29 cellular contexts compared by ENCODE assay signal in genomic region chr17:394718-395095, GRCh38.
"Had no signal": no experiment of that assay in that cellular context is flagged by ENCODE, and none has a peak within 500 bp of the region (broad histone marks: within the 10 kb centered on the region; RNA-seq: fewer than 3 reads in every experiment).

No MANE protein-coding gene starts in this region.

- H3K27ac ChIP-seq: colonic mucosa, dorsolateral prefrontal cortex, left ventricle myocardium inferior, prostate gland, sigmoid colon, stomach, thyroid gland, upper lobe of left lung, VCaP had no signal

- DNase-seq: activated CD4-positive, alpha-beta T cell treated with anti-CD3 and anti-CD28 coated beads, Interleukin-2, amount 10 ng/mL, durations not matched to agents 7 days and 5 days; activated CD8-positive, alpha-beta memory T cell treated with anti-CD3 and anti-CD28 coated beads, Interleukin-2, amount 10 ng/mL, durations not matched to agents 7 days and 5 days; activated CD8-positive, alpha-beta T cell treated with anti-CD3 and anti-CD28 coated beads for 36 hours; activated effector memory CD4-positive, alpha-beta T cell treated with anti-CD3 and anti-CD28 coated beads, Interleukin-2, amount 50 U/mL, for 16 hours; activated naive CD4-positive, alpha-beta T cell treated with anti-CD3 and anti-CD28 coated beads, Interleukin-2, amount 10 ng/mL, durations not matched to agents 7 days and 5 days; activated T-cell treated with anti-CD3 and anti-CD28 coated beads for 4 hours; colonic mucosa; dorsolateral prefrontal cortex; effector memory CD8-positive, alpha-beta T cell; erythroblast; gastrocnemius medialis; glutamatergic neuron; left ventricle myocardium inferior; ovary; retina; sigmoid colon; small intestine; stimulated activated CD4-positive, alpha-beta T cell treated with anti-CD3 and anti-CD28 coated beads, Interleukin-1b, Interleukin-23, amount 100 ng/mL, for 48 hours; stimulated activated naive B cell treated with anti-CD40 and anti-IgM and Interleukin-4, amounts not matched to agents 10 μg/mL and 1 μg/mL and 100 μg/mL, for 72 hours; stomach; SW 1271; T-helper 9 cell; thyroid gland; upper lobe of left lung had no signal

- FAIRE-seq: islet of Langerhans, small intestine, TTC549 had no signal

- H3K36me3 ChIP-seq: colonic mucosa, gastrocnemius medialis, left ventricle myocardium inferior, ovary, prostate gland, sigmoid colon, stomach, thyroid gland, upper lobe of left lung had no signal

- ATAC-seq: activated CD4-positive, CD25-positive, alpha-beta regulatory T cell treated with anti-CD3 and anti-CD28 coated beads, Interleukin-2, amount 50 U/mL, for 24 hours; activated CD8-positive, alpha-beta memory T cell treated with anti-CD3 and anti-CD28 coated beads, Interleukin-2, amount 10 ng/mL, durations not matched to agents 7 days and 5 days; activated CD8-positive, alpha-beta T cell treated with anti-CD3 and anti-CD28 coated beads for 36 hours; effector memory CD8-positive, alpha-beta T cell; gastrocnemius medialis; stimulated activated naive B cell treated with anti-CD40 and anti-IgM and Interleukin-4, amounts not matched to agents 10 μg/mL and 1 μg/mL and 100 μg/mL, for 72 hours had no signal

- H3K4me1 ChIP-seq: colonic mucosa, gastrocnemius medialis, prostate gland, sigmoid colon, thyroid gland had no signal

- H3K4me3 ChIP-seq: colonic mucosa, dorsolateral prefrontal cortex, gastrocnemius medialis, left ventricle myocardium inferior, ovary, prostate gland, sigmoid colon, stomach, thyroid gland, upper lobe of left lung had no signal

- H3K27me3 ChIP-seq: colonic mucosa, ovary, sigmoid colon, thyroid gland, upper lobe of left lung had no signal

- H3K9me3 ChIP-seq: colonic mucosa, gastrocnemius medialis, left ventricle myocardium inferior, ovary, prostate gland, sigmoid colon, stomach, thyroid gland, upper lobe of left lung had no signal
